ENCODE assay signal across 22 cellular contexts in genomic region chr6:110654096-110654820, GRCh38.
DNase-seq lines count a peak whose midpoint lies in the region; ATAC-seq, FAIRE-seq and TF ChIP-seq lines count a peak whose summit lies in the region.
"Had no signal": no experiment of that assay in that cellular context is flagged by ENCODE, and none has a peak within 500 bp of the region (broad histone marks: within the 10 kb centered on the region; RNA-seq: fewer than 3 reads in every experiment).

No MANE protein-coding gene starts in this region.

- H2BK120ac ChIP-seq in IMR-90 (ENCODE audit: low read depth, low read length) = no peak overlapping the region

- in situ Hi-C loops in IMR-90 (cut with MboI; ENCODE audit: low sequenced_read_pairs) = no loop called here

- POLR2A ChIA-PET in IMR-90 (lab: Charles Lee; ENCODE audit: unreplicated experiment) = no interaction called here

- no TSS peak for BruUV-seq in IMR-90 (replicated peaks; lab: Mats Ljungman, UMichigan)

- H3K79me1 ChIP-seq in IMR-90 (ENCODE audit: low read depth in 1 of 2, low read length in 2 of 2) = no peaks in the 10 kb centered on the region

- H2BK5ac ChIP-seq in IMR-90 (ENCODE audit: low read depth, low read length, poor library complexity, severe bottlenecking) = no peak overlapping the region

- H3K9me1 ChIP-seq in IMR-90 (ENCODE audit: insufficient read depth, low read length) = no peaks in the 10 kb centered on the region

- H3K27ac ChIP-seq in IMR-90 (ENCODE audit: insufficient read depth, low read length) (no peak overlapping the region), angular gyrus (ENCODE audit: low read depth, low read length) (peak overlapping the region; percentile 60)
- H3K27ac ChIP-seq: cardiac muscle cell had no signal

- H3K14ac ChIP-seq in IMR-90 (replicated peaks; ENCODE audit: low read depth, low read length) = no peak overlapping the region

- H3K36me3 ChIP-seq in IMR-90 (ENCODE audit: control insufficient read depth, insufficient read depth, low read length) = no peaks in the 10 kb centered on the region
- H3K36me3 ChIP-seq: cardiac muscle cell had no signal

- no peak overlapping the region for H2BK15ac ChIP-seq in IMR-90 (ENCODE audit: low read depth, low read length)

- CTCF ChIA-PET in IMR-90 (lab: Yijun Ruan, JAX) = no interaction called here

- H3K18ac ChIP-seq in IMR-90 (ENCODE audit: low read depth, low read length) = no peak overlapping the region

- DNase-seq in AG10803 (ENCODE audit: low read depth) (peak; percentile 5), IMR-90 (peak; percentile 25), left lobe of liver (ENCODE audit: low spot score) (no peak), GM19239 (ENCODE audit: insufficient read length, low spot score) (no peak), NCI-H345 (lab: John Stamatoyannopoulos, UW) (no peak), NCI-H446 (lab: John Stamatoyannopoulos, UW) (no peak)
- no peak for DNase-seq in activated CD4-positive, alpha-beta T cell treated with anti-CD3 and anti-CD28 coated beads, Interleukin-2, amount 10 ng/mL, durations not matched to agents 24 days and 14 days
- DNase-seq: ACHN; activated CD4-positive, alpha-beta memory T cell treated with anti-CD3 and anti-CD28 coated beads for 36 hours; activated naive CD8-positive, alpha-beta T cell treated with anti-CD3 and anti-CD28 coated beads, Interleukin-2, amount 10 ng/mL, durations not matched to agents 7 days and 5 days; activated T-cell treated with anti-CD3 and anti-CD28 coated beads, Interleukin-2, amount 50 U/mL, for 48 hours; GOT3; immature natural killer cell; NCI-H187; NCI-H510A treated with DMSO at 0.1 percent for 48 hours; nephron progenitor cell had no signal

- no peak overlapping the region for H2AFZ ChIP-seq in IMR-90 (replicated peaks; ENCODE audit: low read length, poor library complexity)

- H4K91ac ChIP-seq in IMR-90 (ENCODE audit: insufficient read depth, low read depth, low read length) = no peak overlapping the region

- no peaks in the 10 kb centered on the region for H3K9me3 ChIP-seq in IMR-90 (ENCODE audit: control insufficient read depth, insufficient read depth, low read length)

- H3K4me2 ChIP-seq in IMR-90 (ENCODE audit: low read depth, low read length) = no peak overlapping the region

- no peaks in the 10 kb centered on the region for H3K27me3 Mint-ChIP-seq in activated CD4-positive, alpha-beta T cell treated with anti-CD3 and anti-CD28 coated beads, Interleukin-2, amount 10 ng/mL, durations not matched to agents 24 days and 14 days
- H3K27me3 Mint-ChIP-seq: activated CD4-positive, alpha-beta memory T cell treated with anti-CD3 and anti-CD28 coated beads for 36 hours; activated naive CD8-positive, alpha-beta T cell treated with anti-CD3 and anti-CD28 coated beads, Interleukin-2, amount 10 ng/mL, durations not matched to agents 7 days and 5 days; CD4-positive, alpha-beta memory T cell; memory B cell had no signal

- no peak overlapping the region for H4K8ac ChIP-seq in IMR-90 (ENCODE audit: low read depth in 2 of 2, low read length in 2 of 2)

- no peak overlapping the region for H4K5ac ChIP-seq in IMR-90 (ENCODE audit: low read depth, low read length)

- H3K9ac ChIP-seq in IMR-90 (ENCODE audit: low read depth, low read length) = no peak overlapping the region

- TF ChIP-seq CTCF in AG10803 (conservative IDR thresholded peaks at IDR 0.05; ENCODE audit: low read length) (no peak), IMR-90 (conservative IDR thresholded peaks at IDR 0.05; ENCODE audit: low read depth, low read length) (no peak)

- H2AK9ac ChIP-seq in IMR-90 (replicated peaks; ENCODE audit: low read depth, low read length, poor library complexity) = no peak overlapping the region

- H3K36me3 Mint-ChIP-seq in activated CD4-positive, alpha-beta T cell treated with anti-CD3 and anti-CD28 coated beads, Interleukin-2, amount 10 ng/mL, durations not matched to agents 24 days and 14 days (ENCODE audit: low read depth) = peaks cover 6% of the 10 kb centered on the region
- H3K36me3 Mint-ChIP-seq: activated CD4-positive, alpha-beta memory T cell treated with anti-CD3 and anti-CD28 coated beads for 36 hours had no signal

- H3K23ac ChIP-seq in IMR-90 (ENCODE audit: low read depth, low read length) = no peak overlapping the region

- intact Hi-C loops in IMR-90 (cut with micrococcal nuclease) = no loop called here
- intact Hi-C loops in activated CD4-positive, alpha-beta T cell treated with anti-CD3 and anti-CD28 coated beads, Interleukin-2, amount 10 ng/mL, durations not matched to agents 24 days and 14 days (cut with micrococcal nuclease) = no loop called here

- FAIRE-seq in GM19239 (lab: Jason Lieb, UNC) = no peak
- FAIRE-seq: endometrium, TTC549 had no signal

- H2BK20ac ChIP-seq in IMR-90 (ENCODE audit: low read depth, low read length) = no peak overlapping the region

- no peak overlapping the region for H3K27ac Mint-ChIP-seq in activated CD4-positive, alpha-beta T cell treated with anti-CD3 and anti-CD28 coated beads, Interleukin-2, amount 10 ng/mL, durations not matched to agents 24 days and 14 days
- H3K27ac Mint-ChIP-seq: activated CD4-positive, alpha-beta memory T cell treated with anti-CD3 and anti-CD28 coated beads for 36 hours; activated naive CD8-positive, alpha-beta T cell treated with anti-CD3 and anti-CD28 coated beads, Interleukin-2, amount 10 ng/mL, durations not matched to agents 7 days and 5 days; memory B cell; nephron progenitor cell had no signal

- no peak overlapping the region for H3K56ac ChIP-seq in IMR-90 (ENCODE audit: extremely low read depth, insufficient read depth, low read length)

- H3K4me1 ChIP-seq in IMR-90 (ENCODE audit: control insufficient read depth, insufficient read depth, low read length) = no peaks in the 10 kb centered on the region; the same call in 1 of the 2 replicates

- no peak overlapping the region for H2AK5ac ChIP-seq in IMR-90 (ENCODE audit: low read depth, low read length)

- no peak for TF ChIP-seq RAD21 in IMR-90 (IDR thresholded peaks at IDR 0.05; ENCODE audit: low read length)

- no peaks in the 10 kb centered on the region for H4K20me1 ChIP-seq in IMR-90 (ENCODE audit: insufficient read depth, low read length)

- no peak for ATAC-seq in IMR-90 (ENCODE audit: low read depth)
- ATAC-seq in left lobe of liver = peak; percentile 79

- TF ChIP-seq POLR2A in IMR-90 (IDR thresholded peaks at IDR 0.05; ENCODE audit: low read depth, low read length) = no peak

- 100% methylated on average over 1 of the region's 7 CpGs; no CpG with 5 or more reads in 1 of the 2 experiments for WGBS in IMR-90 (ENCODE audit: extremely low coverage in 2 of 2, insufficient read length in 1 of 2), 2 experiments

- H3K4me3 Mint-ChIP-seq in activated CD4-positive, alpha-beta T cell treated with anti-CD3 and anti-CD28 coated beads, Interleukin-2, amount 10 ng/mL, durations not matched to agents 24 days and 14 days = no peak overlapping the region
- H3K4me3 Mint-ChIP-seq: activated CD4-positive, alpha-beta memory T cell treated with anti-CD3 and anti-CD28 coated beads for 36 hours; activated naive CD8-positive, alpha-beta T cell treated with anti-CD3 and anti-CD28 coated beads, Interleukin-2, amount 10 ng/mL, durations not matched to agents 7 days and 5 days; CD4-positive, alpha-beta memory T cell; immature natural killer cell; memory B cell; nephron progenitor cell had no signal

- H3K4me3 ChIP-seq in AG10803 (ENCODE audit: low read length) = no peak overlapping the region
- H3K4me3 ChIP-seq in IMR-90 (ENCODE audit: insufficient read depth, low read depth, low read length) = no peak overlapping the region
- H3K4me3 ChIP-seq: cardiac muscle cell had no signal

- H3K9me3 Mint-ChIP-seq in activated CD4-positive, alpha-beta T cell treated with anti-CD3 and anti-CD28 coated beads, Interleukin-2, amount 10 ng/mL, durations not matched to agents 24 days and 14 days = no peaks in the 10 kb centered on the region
- H3K9me3 Mint-ChIP-seq: activated CD4-positive, alpha-beta memory T cell treated with anti-CD3 and anti-CD28 coated beads for 36 hours; activated naive CD8-positive, alpha-beta T cell treated with anti-CD3 and anti-CD28 coated beads, Interleukin-2, amount 10 ng/mL, durations not matched to agents 7 days and 5 days; CD4-positive, alpha-beta memory T cell; immature natural killer cell; nephron progenitor cell had no signal

- no peaks in the 10 kb centered on the region for H3K4me1 Mint-ChIP-seq in activated CD4-positive, alpha-beta T cell treated with anti-CD3 and anti-CD28 coated beads, Interleukin-2, amount 10 ng/mL, durations not matched to agents 24 days and 14 days
- H3K4me1 Mint-ChIP-seq: activated naive CD8-positive, alpha-beta T cell treated with anti-CD3 and anti-CD28 coated beads, Interleukin-2, amount 10 ng/mL, durations not matched to agents 7 days and 5 days had no signal

- no peak overlapping the region for H3K4ac ChIP-seq in IMR-90 (ENCODE audit: low read depth, low read length)

- dilution Hi-C loops in IMR-90 (cut with HindIII; ENCODE audit: low sequenced_read_pairs, unreplicated experiment) = no loop called here

- H3K27me3 ChIP-seq in IMR-90 (ENCODE audit: control insufficient read depth, insufficient read depth, low read length) = no peaks in the 10 kb centered on the region
- H3K27me3 ChIP-seq: cardiac muscle cell had no signal

TF ChIP-seq in IMR-90, 13 proteins besides CTCF, POLR2A, EP300 and RAD21:
- no peak for TF ChIP-seq CHD1 (IDR thresholded peaks at IDR 0.05; ENCODE audit: low read depth, low read length)

Comparison
In these comparisons a context has a peak if more than half of its experiments do, and no peak if none do; other contexts are left out.
1. DNase-seq: peak in AG10803 (single experiment) and IMR-90 (single experiment); none in left lobe of liver (single experiment), GM19239 (single experiment), activated CD4-positive, alpha-beta T cell treated with anti-CD3 and anti-CD28 coated beads, Interleukin-2, amount 10 ng/mL, durations not matched to agents 24 days and 14 days (single experiment), NCI-H345 (single experiment) and NCI-H446 (0 of 2).